Comparison of ENCODE assay signal across 26 cellular contexts in genomic region chr3:4886448-4886847, GRCh38.
"Had no signal": no experiment of that assay in that cellular context is flagged by ENCODE, and none has a peak within 500 bp of the region (broad histone marks: within the 10 kb centered on the region; RNA-seq: fewer than 3 reads in every experiment).

No MANE protein-coding gene starts in this region.

- H3K36me3 Mint-ChIP-seq: mesothelial cell of epicardium had no signal

- H3K9ac ChIP-seq: parathyroid adenoma had no signal

- H3K4me1 Mint-ChIP-seq: nephron, neural crest cell had no signal

- H3K4me3 ChIP-seq: left ventricle myocardium inferior, lung, psoas muscle, right atrium auricular region, right lobe of liver, smooth muscle cell, tibial nerve, upper lobe of left lung, vagina had no signal

- H3K27me3 ChIP-seq: neutrophil, right atrium auricular region, right lobe of liver, tibial nerve, upper lobe of left lung, vagina had no signal

- DNase-seq: hippocampal formation; islet precursor cell; left ventricle myocardium inferior; mesendoderm; naive B cell; occipital lobe; psoas muscle; right lobe of liver; stimulated activated CD4-positive, alpha-beta T cell treated with anti-CD3 and anti-CD28 coated beads, Interleukin-1b, Interleukin-23, amount 100 ng/mL, for 48 hours; stimulated activated CD4-positive, alpha-beta T cell treated with anti-CD3 and anti-CD28 coated beads, Interleukin-2, amount 100 ng/mL, for 48 hours; stimulated activated CD4-positive, alpha-beta T cell treated with anti-CD3 and anti-CD28 coated beads, Interleukin-4, amount 100 ng/mL, for 4 hours; stimulated activated CD8-positive, alpha-beta memory T cell treated with anti-CD3 and anti-CD28 coated beads, Interleukin-4, amount 100 ng/mL, for 48 hours; stimulated activated naive B cell treated with anti-CD40 and anti-IgM and Interleukin-4, amounts not matched to agents 10 μg/mL and 1 μg/mL and 100 μg/mL, for 72 hours; stimulated activated naive CD8-positive, alpha-beta T cell treated with anti-CD3 and anti-CD28 coated beads, Interleukin-15, amount 100 ng/mL, for 72 hours; substantia nigra; upper lobe of left lung had no signal

- H3K79me2 ChIP-seq: parathyroid adenoma had no signal

- H3K4me2 ChIP-seq: smooth muscle cell had no signal

- H3K4me1 ChIP-seq: parathyroid adenoma, psoas muscle, right lobe of liver, vagina had no signal

- H3K27me3 Mint-ChIP-seq: stimulated activated naive B cell treated with anti-CD40 and anti-IgM and Interleukin-4, amounts not matched to agents 10 μg/mL and 1 μg/mL and 100 μg/mL, for 72 hours; stimulated activated naive CD8-positive, alpha-beta T cell treated with anti-CD3 and anti-CD28 coated beads, Interleukin-15, amount 100 ng/mL, for 72 hours had no signal

- H3K36me3 ChIP-seq: left ventricle myocardium inferior, neutrophil, right atrium auricular region, right lobe of liver, tibial nerve, upper lobe of left lung, vagina had no signal

- H3K27ac ChIP-seq: left ventricle myocardium inferior, neutrophil, parathyroid adenoma, psoas muscle, right atrium auricular region, right lobe of liver, upper lobe of left lung, vagina had no signal

- H3K9me3 Mint-ChIP-seq: neural crest cell; stimulated activated naive B cell treated with anti-CD40 and anti-IgM and Interleukin-4, amounts not matched to agents 10 μg/mL and 1 μg/mL and 100 μg/mL, for 72 hours had no signal

- ATAC-seq: psoas muscle; stimulated activated naive B cell treated with anti-CD40 and anti-IgM and Interleukin-4, amounts not matched to agents 10 μg/mL and 1 μg/mL and 100 μg/mL, for 72 hours; stimulated activated naive CD8-positive, alpha-beta T cell treated with anti-CD3 and anti-CD28 coated beads, Interleukin-15, amount 100 ng/mL, for 72 hours had no signal

- H3K9me3 ChIP-seq: neutrophil, psoas muscle, right atrium auricular region, right lobe of liver, tibial nerve, upper lobe of left lung, vagina had no signal

- H2AFZ ChIP-seq: parathyroid adenoma had no signal

- H3K4me3 Mint-ChIP-seq: mesothelial cell of epicardium; naive B cell; nephron; neural crest cell; stimulated activated naive B cell treated with anti-CD40 and anti-IgM and Interleukin-4, amounts not matched to agents 10 μg/mL and 1 μg/mL and 100 μg/mL, for 72 hours; stimulated activated naive CD8-positive, alpha-beta T cell treated with anti-CD3 and anti-CD28 coated beads, Interleukin-15, amount 100 ng/mL, for 72 hours had no signal

- H3K27ac Mint-ChIP-seq: mesothelial cell of epicardium; naive B cell; nephron; stimulated activated naive B cell treated with anti-CD40 and anti-IgM and Interleukin-4, amounts not matched to agents 10 μg/mL and 1 μg/mL and 100 μg/mL, for 72 hours; stimulated activated naive CD8-positive, alpha-beta T cell treated with anti-CD3 and anti-CD28 coated beads, Interleukin-15, amount 100 ng/mL, for 72 hours had no signal
